ENCODE assay signal across 20 cellular contexts in the genomic region with DNA sequence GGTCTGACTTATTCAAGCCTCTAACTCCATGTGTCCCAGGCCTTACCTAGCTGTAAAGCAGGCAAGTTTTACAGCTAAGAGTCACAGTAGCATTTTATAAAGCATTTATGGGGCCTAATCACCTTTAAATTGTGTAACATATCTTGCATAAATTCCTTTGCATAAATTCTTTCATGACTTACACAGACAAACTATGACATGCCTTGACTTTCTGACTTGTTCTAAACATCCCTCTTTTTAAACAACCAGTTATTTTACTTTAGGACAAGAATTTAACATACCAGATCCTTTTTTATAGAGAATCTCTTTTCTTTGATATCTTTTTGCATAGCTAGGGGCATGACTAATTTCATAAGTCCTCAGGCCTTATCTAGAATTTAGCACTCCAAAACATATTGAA.
"Had no signal": no experiment of that assay in that cellular context is flagged by ENCODE, and none has a peak within 500 bp of the region (broad histone marks: within the 10 kb centered on the region; RNA-seq: fewer than 3 reads in every experiment).

No MANE protein-coding gene starts in this region.

- H3K27me3 ChIP-seq: SJSA1 had no signal

- H3K9me3 ChIP-seq: SJSA1 had no signal

- H3K4me3 ChIP-seq: SJSA1, SK-N-MC had no signal

- DNase-seq: Karpas-422, KG1, MM.1S, NCI-H1092 treated with DMSO at 0.1 percent for 48 hours, NCI-H1436, NCI-H187, NCI-H2029, NCI-H2081 treated with DMSO at 0.1 percent for 48 hours, NCI-H2171, NCI-H226, NCI-H446, NCI-H510A, NCI-H524 treated with DMSO at 0.1 percent for 48 hours, NCI-H69, NCI-H774, Right ventricle myocardium superior, RPMI8226, SIG-M5 had no signal

- H3K36me3 ChIP-seq: SJSA1 had no signal

- H3K27ac ChIP-seq: SJSA1, SK-N-MC had no signal

- H3K4me1 ChIP-seq: SJSA1 had no signal
